1 cellular context compared by ENCODE assay signal in the genomic region with DNA sequence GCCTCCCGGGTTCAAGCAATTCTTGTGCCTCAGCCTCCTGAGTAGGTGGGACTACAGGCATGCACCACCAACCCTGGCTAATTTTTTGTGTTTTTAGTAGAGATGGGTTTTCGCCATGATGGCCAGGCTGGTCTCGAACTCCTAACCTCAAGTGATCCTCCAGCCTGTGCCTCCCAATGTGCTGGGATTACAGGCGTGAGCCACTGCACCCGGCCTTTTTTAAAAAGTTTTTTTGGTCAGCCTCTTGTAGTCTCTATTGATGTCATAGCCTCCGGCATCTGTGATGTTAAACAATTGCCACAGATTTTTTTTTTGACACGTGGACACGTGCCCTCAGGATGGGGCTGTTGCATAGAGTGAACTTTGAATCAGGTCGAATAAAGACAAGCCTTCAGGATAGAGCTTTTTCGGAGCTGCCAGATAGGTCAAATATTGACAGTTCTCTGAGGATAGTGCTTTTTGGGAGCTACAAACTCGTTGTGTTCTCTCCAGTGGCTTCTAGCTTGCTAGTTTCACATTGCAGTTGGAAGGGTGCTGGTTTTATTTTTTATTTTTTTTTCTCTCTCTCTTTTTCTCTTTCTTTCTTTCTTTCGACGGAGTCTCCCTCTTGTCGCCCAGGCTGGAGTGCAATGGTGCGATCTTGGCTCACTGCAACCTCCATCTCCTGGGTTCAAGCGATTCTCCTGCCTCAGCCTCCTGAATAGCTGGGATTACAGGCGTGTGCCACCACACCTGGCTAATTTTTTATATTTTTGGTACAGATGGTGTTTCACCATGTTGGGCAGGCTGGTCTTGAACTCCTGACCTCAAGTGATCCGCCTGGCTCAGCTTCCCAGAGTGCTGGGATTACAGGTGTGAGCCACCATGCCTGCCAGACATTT.
A peak's percentile ranks its signal among the peaks of the same experiment; 100 is the strongest.
TF ChIP-seq lines count a peak whose summit lies in the region.

No MANE protein-coding gene starts in this region.

TF ChIP-seq in HepG2, 621 proteins besides CTCF, POLR2A, EP300 and RAD21 (continued from another document and continues in another):
- TF ChIP-seq, protein P1, sequence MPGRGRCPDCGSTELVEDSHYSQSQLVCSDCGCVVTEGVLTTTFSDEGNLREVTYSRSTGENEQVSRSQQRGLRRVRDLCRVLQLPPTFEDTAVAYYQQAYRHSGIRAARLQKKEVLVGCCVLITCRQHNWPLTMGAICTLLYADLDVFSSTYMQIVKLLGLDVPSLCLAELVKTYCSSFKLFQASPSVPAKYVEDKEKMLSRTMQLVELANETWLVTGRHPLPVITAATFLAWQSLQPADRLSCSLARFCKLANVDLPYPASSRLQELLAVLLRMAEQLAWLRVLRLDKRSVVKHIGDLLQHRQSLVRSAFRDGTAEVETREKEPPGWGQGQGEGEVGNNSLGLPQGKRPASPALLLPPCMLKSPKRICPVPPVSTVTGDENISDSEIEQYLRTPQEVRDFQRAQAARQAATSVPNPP (CRISPR knock-in tag; IDR thresholded peaks at IDR 0.05), result peak; percentile 66; the same call in 1 of the 2 replicates
- TF ChIP-seq RORA (CRISPR knock-in tag; IDR thresholded peaks at IDR 0.05) (peak; percentile 93), FOXA3 (CRISPR knock-in tag; IDR thresholded peaks at IDR 0.05) (peak; percentile 92), ZNF644 (CRISPR knock-in tag; IDR thresholded peaks at IDR 0.05; ENCODE audit: low read depth) (peak; percentile 46; the same call in 1 of the 2 replicates), ZC3H4 (CRISPR knock-in tag; IDR thresholded peaks at IDR 0.05; ENCODE audit: borderline replicate concordance) (0 out of 2 replicates have a peak, but pooled peaks have one; percentile 34), USF2 (IDR thresholded peaks at IDR 0.05; ENCODE audit: low read depth, low read length) (peak; percentile 80), USF2 (CRISPR knock-in tag; IDR thresholded peaks at IDR 0.05; ENCODE audit: borderline replicate concordance) (peak; percentile 75; the same call in 1 of the 2 replicates), ATF2 (CRISPR knock-in tag; IDR thresholded peaks at IDR 0.05) (peak; percentile 96), TBX2 (CRISPR knock-in tag; IDR thresholded peaks at IDR 0.05; ENCODE audit: borderline replicate concordance) (peak; percentile 98), POGK (CRISPR knock-in tag; conservative IDR thresholded peaks at IDR 0.05) (peak; percentile 76; the same call in 1 of the 2 replicates), MLXIP (CRISPR knock-in tag; IDR thresholded peaks at IDR 0.05; ENCODE audit: borderline replicate concordance) (peak; percentile 99), FOXA1 (IDR thresholded peaks at IDR 0.05) (peak; percentile 33; the same call in 1 of the 2 replicates), FOXA1 (CRISPR knock-in tag; IDR thresholded peaks at IDR 0.05) (peak; percentile 61), ZNF510 (CRISPR knock-in tag; IDR thresholded peaks at IDR 0.05; ENCODE audit: low read depth) (peak; percentile 86; the same call in 1 of the 2 replicates), KDM3A (CRISPR knock-in tag; IDR thresholded peaks at IDR 0.05; ENCODE audit: low read depth) (peak; percentile 69; the same call in 1 of the 2 replicates), ISL2 (CRISPR knock-in tag; IDR thresholded peaks at IDR 0.05) (peak; percentile 89), ZNF766 (CRISPR knock-in tag; IDR thresholded peaks at IDR 0.05; ENCODE audit: borderline replicate concordance) (0 out of 2 replicates have a peak, but pooled peaks have one; percentile 62), SMAD3 (CRISPR knock-in tag; IDR thresholded peaks at IDR 0.05) (peak; percentile 82), ZNF331 (CRISPR knock-in tag; IDR thresholded peaks at IDR 0.05) (peak; percentile 93), KDM2A (CRISPR knock-in tag; IDR thresholded peaks at IDR 0.05; ENCODE audit: borderline replicate concordance, low read depth) (0 out of 2 replicates have a peak, but pooled peaks have one; percentile 42)
- TF ChIP-seq, protein P2, sequence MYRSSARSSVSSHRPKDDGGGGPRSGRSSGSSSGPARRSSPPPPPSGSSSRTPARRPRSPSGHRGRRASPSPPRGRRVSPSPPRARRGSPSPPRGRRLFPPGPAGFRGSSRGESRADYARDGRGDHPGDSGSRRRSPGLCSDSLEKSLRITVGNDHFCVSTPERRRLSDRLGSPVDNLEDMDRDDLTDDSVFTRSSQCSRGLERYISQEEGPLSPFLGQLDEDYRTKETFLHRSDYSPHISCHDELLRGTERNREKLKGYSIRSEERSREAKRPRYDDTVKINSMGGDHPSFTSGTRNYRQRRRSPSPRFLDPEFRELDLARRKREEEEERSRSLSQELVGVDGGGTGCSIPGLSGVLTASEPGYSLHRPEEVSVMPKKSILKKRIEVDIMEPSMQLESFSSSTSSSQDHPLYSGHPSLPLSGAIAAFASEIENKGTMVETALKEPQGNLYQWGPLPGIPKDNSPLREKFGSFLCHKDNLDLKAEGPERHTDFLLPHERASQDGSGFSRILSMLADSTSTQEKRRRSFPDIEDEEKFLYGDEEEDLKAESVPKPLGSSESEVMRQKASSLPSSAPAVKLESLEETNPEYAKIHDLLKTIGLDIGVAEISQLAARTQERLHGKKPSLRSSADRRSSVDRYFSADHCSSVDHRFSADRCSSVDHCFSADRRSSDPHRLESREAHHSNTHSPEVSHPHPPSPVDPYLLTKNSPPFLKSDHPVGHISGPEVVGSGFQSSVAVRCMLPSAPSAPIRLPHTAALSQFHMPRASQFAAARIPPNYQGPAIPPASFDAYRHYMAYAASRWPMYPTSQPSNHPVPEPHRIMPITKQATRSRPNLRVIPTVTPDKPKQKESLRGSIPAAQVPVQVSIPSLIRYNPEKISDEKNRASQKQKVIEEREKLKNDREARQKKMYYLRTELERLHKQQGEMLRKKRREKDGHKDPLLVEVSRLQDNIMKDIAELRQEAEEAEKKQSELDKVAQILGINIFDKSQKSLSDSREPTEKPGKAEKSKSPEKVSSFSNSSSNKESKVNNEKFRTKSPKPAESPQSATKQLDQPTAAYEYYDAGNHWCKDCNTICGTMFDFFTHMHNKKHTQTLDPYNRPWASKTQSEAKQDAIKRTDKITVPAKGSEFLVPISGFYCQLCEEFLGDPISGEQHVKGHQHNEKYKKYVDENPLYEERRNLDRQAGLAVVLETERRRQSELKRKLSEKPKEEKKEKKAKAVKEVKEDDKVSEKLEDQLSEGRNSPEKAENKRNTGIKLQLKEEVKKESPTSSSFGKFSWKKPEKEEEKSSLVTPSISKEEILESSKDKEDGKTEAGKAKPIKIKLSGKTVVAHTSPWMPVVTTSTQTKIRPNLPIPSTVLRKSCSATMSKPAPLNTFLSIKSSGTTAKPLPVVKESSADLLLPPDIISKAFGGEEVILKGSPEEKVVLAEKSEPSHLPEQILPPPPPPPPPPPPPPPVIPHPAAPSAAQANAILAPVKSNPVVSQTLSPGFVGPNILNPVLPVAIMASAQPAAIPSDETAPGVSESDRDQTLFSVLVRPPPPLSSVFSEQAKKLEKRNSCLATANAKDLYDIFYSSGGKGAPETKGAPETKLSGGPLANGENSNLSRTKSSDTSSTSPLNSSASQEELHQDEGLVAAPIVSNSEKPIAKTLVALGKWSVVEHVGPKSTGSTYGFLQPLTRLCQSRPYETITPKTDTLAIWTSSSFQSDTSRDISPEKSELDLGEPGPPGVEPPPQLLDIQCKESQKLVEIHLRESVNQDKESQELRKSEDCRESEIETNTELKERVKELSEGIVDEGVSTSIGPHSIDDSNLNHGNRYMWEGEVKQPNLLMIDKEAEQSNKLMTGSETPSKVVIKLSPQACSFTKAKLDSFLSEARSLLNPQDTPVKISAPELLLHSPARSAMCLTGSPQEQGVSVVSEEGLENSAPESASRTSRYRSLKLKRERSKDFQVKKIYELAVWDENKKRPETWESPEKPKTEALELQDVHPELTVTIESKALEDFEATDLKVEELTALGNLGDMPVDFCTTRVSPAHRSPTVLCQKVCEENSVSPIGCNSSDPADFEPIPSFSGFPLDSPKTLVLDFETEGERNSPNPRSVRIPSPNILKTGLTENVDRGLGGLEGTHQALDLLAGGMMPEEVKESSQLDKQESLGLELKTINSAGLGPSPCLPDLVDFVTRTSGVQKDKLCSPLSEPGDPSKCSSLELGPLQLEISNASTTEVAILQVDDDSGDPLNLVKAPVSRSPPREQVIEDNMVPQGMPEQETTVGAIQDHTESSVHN (CRISPR knock-in tag; IDR thresholded peaks at IDR 0.05), result 0 out of 2 replicates have a peak, but pooled peaks have one; percentile 65
- TF ChIP-seq, protein P3, sequence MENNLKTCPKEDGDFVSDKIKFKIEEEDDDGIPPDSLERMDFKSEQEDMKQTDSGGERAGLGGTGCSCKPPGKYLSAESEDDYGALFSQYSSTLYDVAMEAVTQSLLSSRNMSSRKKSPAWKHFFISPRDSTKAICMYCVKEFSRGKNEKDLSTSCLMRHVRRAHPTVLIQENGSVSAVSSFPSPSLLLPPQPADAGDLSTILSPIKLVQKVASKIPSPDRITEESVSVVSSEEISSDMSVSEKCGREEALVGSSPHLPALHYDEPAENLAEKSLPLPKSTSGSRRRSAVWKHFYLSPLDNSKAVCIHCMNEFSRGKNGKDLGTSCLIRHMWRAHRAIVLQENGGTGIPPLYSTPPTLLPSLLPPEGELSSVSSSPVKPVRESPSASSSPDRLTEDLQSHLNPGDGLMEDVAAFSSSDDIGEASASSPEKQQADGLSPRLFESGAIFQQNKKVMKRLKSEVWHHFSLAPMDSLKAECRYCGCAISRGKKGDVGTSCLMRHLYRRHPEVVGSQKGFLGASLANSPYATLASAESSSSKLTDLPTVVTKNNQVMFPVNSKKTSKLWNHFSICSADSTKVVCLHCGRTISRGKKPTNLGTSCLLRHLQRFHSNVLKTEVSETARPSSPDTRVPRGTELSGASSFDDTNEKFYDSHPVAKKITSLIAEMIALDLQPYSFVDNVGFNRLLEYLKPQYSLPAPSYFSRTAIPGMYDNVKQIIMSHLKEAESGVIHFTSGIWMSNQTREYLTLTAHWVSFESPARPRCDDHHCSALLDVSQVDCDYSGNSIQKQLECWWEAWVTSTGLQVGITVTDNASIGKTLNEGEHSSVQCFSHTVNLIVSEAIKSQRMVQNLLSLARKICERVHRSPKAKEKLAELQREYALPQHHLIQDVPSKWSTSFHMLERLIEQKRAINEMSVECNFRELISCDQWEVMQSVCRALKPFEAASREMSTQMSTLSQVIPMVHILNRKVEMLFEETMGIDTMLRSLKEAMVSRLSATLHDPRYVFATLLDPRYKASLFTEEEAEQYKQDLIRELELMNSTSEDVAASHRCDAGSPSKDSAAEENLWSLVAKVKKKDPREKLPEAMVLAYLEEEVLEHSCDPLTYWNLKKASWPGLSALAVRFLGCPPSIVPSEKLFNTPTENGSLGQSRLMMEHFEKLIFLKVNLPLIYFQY (CRISPR knock-in tag; IDR thresholded peaks at IDR 0.05; ENCODE audit: borderline replicate concordance), result peak; percentile 75; the same call in 1 of the 2 replicates
- TF ChIP-seq, protein P4, sequence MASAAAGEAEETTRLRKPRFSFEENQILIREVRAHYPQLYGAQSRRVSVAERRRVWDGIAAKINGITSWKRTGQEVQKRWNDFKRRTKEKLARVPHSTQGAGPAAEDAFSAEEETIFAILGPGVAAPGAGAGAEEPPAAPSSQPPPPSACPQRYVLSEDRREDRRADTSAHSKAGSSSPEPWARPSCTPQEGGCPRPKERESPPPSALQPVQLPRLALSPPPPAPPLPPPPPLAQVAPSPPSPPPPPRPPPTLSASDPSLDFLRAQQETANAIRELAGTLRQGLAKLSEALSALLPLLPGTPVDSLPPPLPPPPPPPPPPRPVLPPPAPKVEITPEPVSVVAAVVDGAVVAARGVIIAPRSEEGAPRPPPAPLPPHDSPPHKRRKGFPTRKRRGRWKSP (CRISPR knock-in tag; IDR thresholded peaks at IDR 0.05), result peak; percentile 57; the same call in 1 of the 2 replicates
